Comparison of ENCODE assay signal across 2 cellular contexts in the genomic region with DNA sequence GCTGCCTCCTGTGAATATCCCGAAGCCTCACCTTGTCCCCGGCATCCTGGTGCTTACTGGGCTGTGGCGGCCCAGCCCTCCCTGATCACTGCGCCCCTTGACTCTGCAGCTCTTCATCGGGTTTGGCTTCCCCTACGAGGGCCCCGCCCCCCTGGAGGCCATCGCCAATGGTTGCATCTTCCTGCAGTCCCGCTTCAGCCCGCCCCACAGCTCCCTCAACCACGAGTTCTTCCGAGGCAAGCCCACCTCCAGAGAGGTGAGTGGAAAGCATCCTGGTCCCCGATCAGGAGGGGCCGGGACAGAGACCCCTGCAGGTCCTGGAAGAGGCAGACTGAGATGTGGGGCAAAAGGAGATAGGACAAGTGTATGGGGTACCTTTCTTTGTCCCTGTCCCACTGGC.
TF ChIP-seq lines count a peak whose summit lies in the region.

No MANE protein-coding gene starts in this region.

TF ChIP-seq in GM23338, 12 proteins besides CTCF, POLR2A, EP300 and RAD21:
- TF ChIP-seq JUNB (IDR thresholded peaks at IDR 0.05; ENCODE audit: unreplicated experiment) = no peak
TF ChIP-seq in GM23338: peak in this region for 0.

TF ChIP-seq in H1, 55 proteins besides CTCF, POLR2A, EP300 and RAD21:
- no peak for TF ChIP-seq HDAC2 (IDR thresholded peaks at IDR 0.05; ENCODE audit: borderline replicate concordance in 1 of 2, low read depth in 2 of 2, low read length in 2 of 2)
- TF ChIP-seq TAF1 (IDR thresholded peaks at IDR 0.05; ENCODE audit: low read depth, low read length) = 0 out of 2 replicates have a peak, but pooled peaks have one; percentile 20
